Comparison of ENCODE assay signal across 1 cellular context in the genomic region with DNA sequence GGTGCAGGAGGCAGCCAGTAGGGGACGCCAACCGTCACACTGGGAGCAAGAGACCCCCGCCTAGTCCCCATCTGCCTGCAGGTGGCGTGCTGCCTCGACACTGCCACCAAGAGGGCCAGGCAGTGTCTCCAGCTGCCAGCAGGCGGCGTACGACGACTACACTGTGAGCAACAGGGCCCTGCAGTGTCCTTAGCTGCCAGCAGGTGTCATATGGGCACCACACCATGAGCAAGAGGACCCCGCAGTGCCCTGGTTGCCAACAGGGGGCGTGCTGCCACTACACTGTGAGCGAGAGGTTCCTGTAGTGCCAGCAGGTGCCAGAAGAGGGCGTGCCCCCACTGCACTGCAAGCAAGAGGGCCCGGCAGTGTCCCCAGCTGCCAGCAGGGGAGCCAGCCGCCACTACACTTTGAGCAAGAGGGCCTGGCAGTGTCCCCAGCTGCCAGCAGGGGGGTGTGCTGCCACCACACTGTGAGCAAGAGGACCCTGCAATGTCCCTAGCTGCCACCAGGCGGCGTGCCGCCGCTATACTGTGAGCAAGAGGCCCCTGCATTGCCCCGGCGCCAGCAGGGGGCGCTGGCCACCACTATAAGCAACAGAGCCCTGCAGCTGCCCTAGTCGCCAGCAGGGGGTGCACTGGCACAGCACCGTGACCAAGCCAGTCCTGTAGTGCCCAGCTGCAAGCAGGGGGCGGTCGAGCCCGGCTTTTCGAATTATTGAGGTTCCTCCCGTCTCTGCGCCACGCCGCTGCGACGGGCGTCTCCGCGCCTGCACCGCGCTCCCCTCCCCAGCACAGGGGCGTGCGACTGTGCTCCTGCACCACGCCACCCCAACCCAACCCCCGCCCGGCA.
TF ChIP-seq lines count a peak whose summit lies in the region.
"Not testable (repeated sequence)": the region's sequence is repeated elsewhere in the genome, so short reads cannot be mapped to it uniquely, and the experiment has no call there.

No MANE protein-coding gene starts in this region.

TF ChIP-seq in HepG2, 621 proteins besides CTCF, POLR2A, EP300 and RAD21 (continued from another document and continues in another):
- TF ChIP-seq, protein P1, sequence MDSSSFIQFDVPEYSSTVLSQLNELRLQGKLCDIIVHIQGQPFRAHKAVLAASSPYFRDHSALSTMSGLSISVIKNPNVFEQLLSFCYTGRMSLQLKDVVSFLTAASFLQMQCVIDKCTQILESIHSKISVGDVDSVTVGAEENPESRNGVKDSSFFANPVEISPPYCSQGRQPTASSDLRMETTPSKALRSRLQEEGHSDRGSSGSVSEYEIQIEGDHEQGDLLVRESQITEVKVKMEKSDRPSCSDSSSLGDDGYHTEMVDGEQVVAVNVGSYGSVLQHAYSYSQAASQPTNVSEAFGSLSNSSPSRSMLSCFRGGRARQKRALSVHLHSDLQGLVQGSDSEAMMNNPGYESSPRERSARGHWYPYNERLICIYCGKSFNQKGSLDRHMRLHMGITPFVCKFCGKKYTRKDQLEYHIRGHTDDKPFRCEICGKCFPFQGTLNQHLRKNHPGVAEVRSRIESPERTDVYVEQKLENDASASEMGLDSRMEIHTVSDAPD (CRISPR knock-in tag; IDR thresholded peaks at IDR 0.05) = 0 out of 2 replicates have a peak, but pooled peaks have one; percentile 39
- TF ChIP-seq GABPB1 (CRISPR knock-in tag; IDR thresholded peaks at IDR 0.05) = peak; percentile 68; the same call in 1 of the 2 replicates
- TF ChIP-seq TARDBP (CRISPR knock-in tag; IDR thresholded peaks at IDR 0.05) = peak; percentile 68; the same call in 1 of the 2 replicates
- TF ChIP-seq CHD4 (IDR thresholded peaks at IDR 0.05; ENCODE audit: borderline replicate concordance, low read length) = peak; percentile 83; the same call in 1 of the 2 replicates
- TF ChIP-seq, protein P2, sequence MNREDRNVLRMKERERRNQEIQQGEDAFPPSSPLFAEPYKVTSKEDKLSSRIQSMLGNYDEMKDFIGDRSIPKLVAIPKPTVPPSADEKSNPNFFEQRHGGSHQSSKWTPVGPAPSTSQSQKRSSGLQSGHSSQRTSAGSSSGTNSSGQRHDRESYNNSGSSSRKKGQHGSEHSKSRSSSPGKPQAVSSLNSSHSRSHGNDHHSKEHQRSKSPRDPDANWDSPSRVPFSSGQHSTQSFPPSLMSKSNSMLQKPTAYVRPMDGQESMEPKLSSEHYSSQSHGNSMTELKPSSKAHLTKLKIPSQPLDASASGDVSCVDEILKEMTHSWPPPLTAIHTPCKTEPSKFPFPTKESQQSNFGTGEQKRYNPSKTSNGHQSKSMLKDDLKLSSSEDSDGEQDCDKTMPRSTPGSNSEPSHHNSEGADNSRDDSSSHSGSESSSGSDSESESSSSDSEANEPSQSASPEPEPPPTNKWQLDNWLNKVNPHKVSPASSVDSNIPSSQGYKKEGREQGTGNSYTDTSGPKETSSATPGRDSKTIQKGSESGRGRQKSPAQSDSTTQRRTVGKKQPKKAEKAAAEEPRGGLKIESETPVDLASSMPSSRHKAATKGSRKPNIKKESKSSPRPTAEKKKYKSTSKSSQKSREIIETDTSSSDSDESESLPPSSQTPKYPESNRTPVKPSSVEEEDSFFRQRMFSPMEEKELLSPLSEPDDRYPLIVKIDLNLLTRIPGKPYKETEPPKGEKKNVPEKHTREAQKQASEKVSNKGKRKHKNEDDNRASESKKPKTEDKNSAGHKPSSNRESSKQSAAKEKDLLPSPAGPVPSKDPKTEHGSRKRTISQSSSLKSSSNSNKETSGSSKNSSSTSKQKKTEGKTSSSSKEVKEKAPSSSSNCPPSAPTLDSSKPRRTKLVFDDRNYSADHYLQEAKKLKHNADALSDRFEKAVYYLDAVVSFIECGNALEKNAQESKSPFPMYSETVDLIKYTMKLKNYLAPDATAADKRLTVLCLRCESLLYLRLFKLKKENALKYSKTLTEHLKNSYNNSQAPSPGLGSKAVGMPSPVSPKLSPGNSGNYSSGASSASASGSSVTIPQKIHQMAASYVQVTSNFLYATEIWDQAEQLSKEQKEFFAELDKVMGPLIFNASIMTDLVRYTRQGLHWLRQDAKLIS (CRISPR knock-in tag; IDR thresholded peaks at IDR 0.05) = 0 out of 2 replicates have a peak, but pooled peaks have one; percentile 59
- peak; percentile 37 for TF ChIP-seq AGO2 (optimal IDR thresholded peaks at IDR 0.05; ENCODE audit: low read depth, low read length)
- TF ChIP-seq ZNF362 (CRISPR knock-in tag; IDR thresholded peaks at IDR 0.05; ENCODE audit: borderline replicate concordance) = peak; percentile 34; the same call in 1 of the 2 replicates
- peak; percentile 47 for TF ChIP-seq SALL1 (CRISPR knock-in tag; IDR thresholded peaks at IDR 0.05)
- peak; percentile 48 for TF ChIP-seq RBM39 (IDR thresholded peaks at IDR 0.05; ENCODE audit: low read depth, low read length, poor library complexity, severe bottlenecking)
- 0 out of 2 replicates have a peak, but pooled peaks have one; percentile 44 for TF ChIP-seq SP4 (CRISPR knock-in tag; IDR thresholded peaks at IDR 0.05)
- 0 out of 2 replicates have a peak, but pooled peaks have one; percentile 23 for TF ChIP-seq ZFP90 (CRISPR knock-in tag; IDR thresholded peaks at IDR 0.05; ENCODE audit: borderline replicate concordance)
- TF ChIP-seq, protein P3, sequence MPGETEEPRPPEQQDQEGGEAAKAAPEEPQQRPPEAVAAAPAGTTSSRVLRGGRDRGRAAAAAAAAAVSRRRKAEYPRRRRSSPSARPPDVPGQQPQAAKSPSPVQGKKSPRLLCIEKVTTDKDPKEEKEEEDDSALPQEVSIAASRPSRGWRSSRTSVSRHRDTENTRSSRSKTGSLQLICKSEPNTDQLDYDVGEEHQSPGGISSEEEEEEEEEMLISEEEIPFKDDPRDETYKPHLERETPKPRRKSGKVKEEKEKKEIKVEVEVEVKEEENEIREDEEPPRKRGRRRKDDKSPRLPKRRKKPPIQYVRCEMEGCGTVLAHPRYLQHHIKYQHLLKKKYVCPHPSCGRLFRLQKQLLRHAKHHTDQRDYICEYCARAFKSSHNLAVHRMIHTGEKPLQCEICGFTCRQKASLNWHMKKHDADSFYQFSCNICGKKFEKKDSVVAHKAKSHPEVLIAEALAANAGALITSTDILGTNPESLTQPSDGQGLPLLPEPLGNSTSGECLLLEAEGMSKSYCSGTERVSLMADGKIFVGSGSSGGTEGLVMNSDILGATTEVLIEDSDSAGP (CRISPR knock-in tag; IDR thresholded peaks at IDR 0.05; ENCODE audit: borderline replicate concordance) = peak; percentile 76; the same call in 1 of the 2 replicates
- 0 out of 2 replicates have a peak, but pooled peaks have one; percentile 32 for TF ChIP-seq IRX3 (CRISPR knock-in tag; IDR thresholded peaks at IDR 0.05; ENCODE audit: borderline replicate concordance, low read depth)
- peak; percentile 69; the same call in 1 of the 2 replicates for TF ChIP-seq KDM3A (CRISPR knock-in tag; IDR thresholded peaks at IDR 0.05; ENCODE audit: low read depth)
- 0 out of 2 replicates have a peak, but pooled peaks have one; percentile 6 for TF ChIP-seq ZNF281 (CRISPR knock-in tag; IDR thresholded peaks at IDR 0.05; ENCODE audit: borderline replicate concordance)
- TF ChIP-seq ZSCAN25 (CRISPR knock-in tag; IDR thresholded peaks at IDR 0.05) = 0 out of 2 replicates have a peak, but pooled peaks have one; percentile 44
- peak; percentile 100 for TF ChIP-seq SETDB1 (CRISPR knock-in tag; IDR thresholded peaks at IDR 0.05; ENCODE audit: borderline replicate concordance)
- TF ChIP-seq REPIN1 (CRISPR knock-in tag; IDR thresholded peaks at IDR 0.05; ENCODE audit: borderline replicate concordance, low read depth) = peak; percentile 75
- peak; percentile 67 for TF ChIP-seq STAG1 (CRISPR knock-in tag; IDR thresholded peaks at IDR 0.05)
- 0 out of 2 replicates have a peak, but pooled peaks have one; percentile 56 for TF ChIP-seq ZNF841 (CRISPR knock-in tag; IDR thresholded peaks at IDR 0.05; ENCODE audit: borderline replicate concordance)
- TF ChIP-seq, protein P4, sequence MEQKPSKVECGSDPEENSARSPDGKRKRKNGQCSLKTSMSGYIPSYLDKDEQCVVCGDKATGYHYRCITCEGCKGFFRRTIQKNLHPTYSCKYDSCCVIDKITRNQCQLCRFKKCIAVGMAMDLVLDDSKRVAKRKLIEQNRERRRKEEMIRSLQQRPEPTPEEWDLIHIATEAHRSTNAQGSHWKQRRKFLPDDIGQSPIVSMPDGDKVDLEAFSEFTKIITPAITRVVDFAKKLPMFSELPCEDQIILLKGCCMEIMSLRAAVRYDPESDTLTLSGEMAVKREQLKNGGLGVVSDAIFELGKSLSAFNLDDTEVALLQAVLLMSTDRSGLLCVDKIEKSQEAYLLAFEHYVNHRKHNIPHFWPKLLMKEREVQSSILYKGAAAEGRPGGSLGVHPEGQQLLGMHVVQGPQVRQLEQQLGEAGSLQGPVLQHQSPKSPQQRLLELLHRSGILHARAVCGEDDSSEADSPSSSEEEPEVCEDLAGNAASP (CRISPR knock-in tag; IDR thresholded peaks at IDR 0.05; ENCODE audit: borderline replicate concordance) = peak; percentile 28; the same call in 1 of the 2 replicates
- peak; percentile 54; the same call in 1 of the 2 replicates for TF ChIP-seq ERF (CRISPR knock-in tag; IDR thresholded peaks at IDR 0.05)
- TF ChIP-seq NR2F6 (IDR thresholded peaks at IDR 0.05); LCORL (IDR thresholded peaks at IDR 0.05); ATF7 (CRISPR knock-in tag; IDR thresholded peaks at IDR 0.05): not testable (repeated sequence)
- 0 out of 2 replicates have a peak, but pooled peaks have one; percentile 3 for TF ChIP-seq NR2F6 (CRISPR knock-in tag; IDR thresholded peaks at IDR 0.05)
- TF ChIP-seq, protein P5, sequence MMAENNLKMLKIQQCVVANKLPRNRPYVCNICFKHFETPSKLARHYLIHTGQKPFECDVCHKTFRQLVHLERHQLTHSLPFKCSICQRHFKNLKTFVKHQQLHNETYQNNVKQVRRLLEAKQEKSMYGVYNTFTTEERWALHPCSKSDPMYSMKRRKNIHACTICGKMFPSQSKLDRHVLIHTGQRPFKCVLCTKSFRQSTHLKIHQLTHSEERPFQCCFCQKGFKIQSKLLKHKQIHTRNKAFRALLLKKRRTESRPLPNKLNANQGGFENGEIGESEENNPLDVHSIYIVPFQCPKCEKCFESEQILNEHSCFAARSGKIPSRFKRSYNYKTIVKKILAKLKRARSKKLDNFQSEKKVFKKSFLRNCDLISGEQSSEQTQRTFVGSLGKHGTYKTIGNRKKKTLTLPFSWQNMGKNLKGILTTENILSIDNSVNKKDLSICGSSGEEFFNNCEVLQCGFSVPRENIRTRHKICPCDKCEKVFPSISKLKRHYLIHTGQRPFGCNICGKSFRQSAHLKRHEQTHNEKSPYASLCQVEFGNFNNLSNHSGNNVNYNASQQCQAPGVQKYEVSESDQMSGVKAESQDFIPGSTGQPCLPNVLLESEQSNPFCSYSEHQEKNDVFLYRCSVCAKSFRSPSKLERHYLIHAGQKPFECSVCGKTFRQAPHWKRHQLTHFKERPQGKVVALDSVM (CRISPR knock-in tag; IDR thresholded peaks at IDR 0.05) = peak; percentile 34; the same call in 1 of the 2 replicates
- TF ChIP-seq HDAC2 (CRISPR knock-in tag; IDR thresholded peaks at IDR 0.05) = peak; percentile 52; the same call in 1 of the 2 replicates
- peak; percentile 34 for TF ChIP-seq TEAD3 (CRISPR knock-in tag; optimal IDR thresholded peaks at IDR 0.05; ENCODE audit: borderline replicate concordance)
- peak; percentile 25 for TF ChIP-seq CBX1 (IDR thresholded peaks at IDR 0.05; ENCODE audit: low read depth)
- TF ChIP-seq SOX13 (IDR thresholded peaks at IDR 0.05) = peak; percentile 22; the same call in 1 of the 2 replicates
- TF ChIP-seq SOX13 (CRISPR knock-in tag; conservative IDR thresholded peaks at IDR 0.05 in 1 of 2, IDR thresholded peaks at IDR 0.05 in 1 of 2) = 0 out of 4 replicates have a peak, but pooled peaks of 1 of the 2 experiments have one; percentile 5
- peak; percentile 50 for TF ChIP-seq ZNF883 (CRISPR knock-in tag; IDR thresholded peaks at IDR 0.05; ENCODE audit: not compliant biosample characterization)
- TF ChIP-seq ATF2 (CRISPR knock-in tag; IDR thresholded peaks at IDR 0.05) = peak; percentile 73; the same call in 1 of the 2 replicates
- 0 out of 2 replicates have a peak, but pooled peaks have one; percentile 26 for TF ChIP-seq LCORL (CRISPR knock-in tag; IDR thresholded peaks at IDR 0.05)
- TF ChIP-seq ZNF670 (CRISPR knock-in tag; IDR thresholded peaks at IDR 0.05; ENCODE audit: borderline replicate concordance) = peak; percentile 48; the same call in 1 of the 2 replicates
- peak; percentile 46 for TF ChIP-seq PHF21A (CRISPR knock-in tag; IDR thresholded peaks at IDR 0.05)
- TF ChIP-seq AGO1 (IDR thresholded peaks at IDR 0.05; ENCODE audit: low read depth, low read length, poor library complexity, severe bottlenecking) = peak; percentile 53
- TF ChIP-seq ATF7 (IDR thresholded peaks at IDR 0.05) = 0 out of 2 replicates have a peak, but pooled peaks have one; percentile 23
